14 cellular contexts compared by ENCODE assay signal in the genomic region with DNA sequence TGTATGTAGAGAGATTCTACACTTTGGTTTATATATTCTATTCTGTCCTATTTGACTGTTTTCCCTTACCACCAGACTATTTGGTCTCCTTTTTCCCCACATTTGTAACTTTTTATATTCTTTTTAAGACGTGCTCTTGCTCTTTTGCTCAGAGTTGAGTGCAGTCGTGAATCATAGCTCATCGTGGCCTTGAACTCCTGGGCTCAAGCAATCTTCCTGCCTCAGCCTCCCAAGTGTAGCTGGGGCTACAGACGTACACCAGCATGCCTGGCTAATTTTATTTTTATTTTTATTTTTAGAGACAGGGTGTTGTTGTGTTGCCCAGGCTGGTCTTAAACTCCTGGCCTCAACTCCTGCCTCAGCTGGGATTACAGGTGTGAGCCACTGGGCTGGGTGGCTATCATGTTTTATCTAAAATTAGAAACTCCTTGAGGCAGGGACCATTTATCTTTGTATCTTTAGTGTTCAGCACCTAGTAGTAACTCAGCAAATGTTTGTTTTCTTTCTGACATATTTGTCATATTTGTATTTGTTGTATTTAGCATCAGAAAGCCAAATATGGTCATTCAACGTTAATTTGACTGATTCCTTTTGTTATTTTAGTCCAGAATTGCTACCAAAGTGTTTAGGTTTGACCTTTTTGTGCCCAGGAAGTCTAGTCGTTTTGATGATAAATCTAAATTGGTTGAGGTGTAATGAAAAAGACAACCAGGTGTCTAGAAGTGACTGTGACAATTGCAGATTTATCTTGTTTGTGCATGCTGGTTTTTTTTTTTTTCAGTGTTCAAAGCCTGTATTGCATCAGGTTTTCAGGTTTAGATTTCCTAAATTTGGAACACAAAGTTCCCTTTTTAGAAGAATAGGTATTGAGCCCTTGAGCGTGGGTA. TPM values are rescaled to one million over a fixed set of nuclear protein-coding genes. Genes with fewer than 3 reads are reported as not detected.
DNase-seq lines count a peak whose midpoint lies in the region; ATAC-seq and TF ChIP-seq lines count a peak whose summit lies in the region.
"Had no signal": no experiment of that assay in that cellular context is flagged by ENCODE, and none has a peak within 500 bp of the region (broad histone marks: within the 10 kb centered on the region; RNA-seq: fewer than 3 reads in every experiment).

No MANE protein-coding gene starts in this region.

- H3K4me3 ChIP-seq in endocrine pancreas (ENCODE audit: control insufficient read depth, insufficient read depth, low read length) (peak overlapping the region; percentile 70), gastrocnemius medialis (peak overlapping the region in 3 of 4 donors; percentile 10 to 12 (median 11)), SJCRH30 (no peak overlapping the region)
- H3K4me3 ChIP-seq: lower lobe of right lung, prostate gland had no signal

- H3K9ac ChIP-seq in endocrine pancreas (ENCODE audit: control insufficient read depth, insufficient read depth, low read length) = no peak overlapping the region

- H3K27ac ChIP-seq in gastrocnemius medialis (peak overlapping the region; percentile 86 to 89 (median 86)), SJCRH30 (no peak overlapping the region)
- H3K27ac ChIP-seq: lower lobe of right lung, prostate gland had no signal

- H3K27me3 Mint-ChIP-seq in activated T-cell treated with anti-CD3 and anti-CD28 coated beads, Interleukin-2, amount 50 U/mL, for 72 hours (ENCODE audit: low read depth) = no peaks in the 10 kb centered on the region

- peak in 1 of 2 donors; percentile 21 for TF ChIP-seq POLR2A in gastrocnemius medialis (IDR thresholded peaks at IDR 0.05)

- peaks cover 1 to 2% of the 10 kb centered on the region in 2 donors for H3K9me3 Mint-ChIP-seq in activated T-cell treated with anti-CD3 and anti-CD28 coated beads, Interleukin-2, amount 50 U/mL, for 72 hours

- peak overlapping the region; percentile 87 for H3K27ac Mint-ChIP-seq in activated T-cell treated with anti-CD3 and anti-CD28 coated beads, Interleukin-2, amount 50 U/mL, for 72 hours

- in situ Hi-C loops in gastrocnemius medialis (cut with MboI; ENCODE audit: low sequenced_read_pairs in 4 of 4) = no loop called here

- peak overlapping the region; percentile 35 to 79 for H3K4me3 Mint-ChIP-seq in activated T-cell treated with anti-CD3 and anti-CD28 coated beads, Interleukin-2, amount 50 U/mL, for 72 hours

- no peaks in the 10 kb centered on the region for H3K36me3 ChIP-seq in endocrine pancreas (ENCODE audit: control insufficient read depth, insufficient read depth, low read length)
- H3K36me3 ChIP-seq in gastrocnemius medialis = no peaks in the 10 kb centered on the region
- peaks cover 10% of the 10 kb centered on the region; the same call in 1 of the 2 replicates for H3K36me3 ChIP-seq in SJCRH30
- H3K36me3 ChIP-seq: lower lobe of right lung, prostate gland had no signal

- TF ChIP-seq CTCF in gastrocnemius medialis (IDR thresholded peaks at IDR 0.05 in 4 of 5, conservative IDR thresholded peaks at IDR 0.05 in 1 of 5) = no peak

- no peaks in the 10 kb centered on the region for H3K9me3 ChIP-seq in endocrine pancreas (ENCODE audit: control insufficient read depth, low read length)
- H3K9me3 ChIP-seq in gastrocnemius medialis = no peaks in the 10 kb centered on the region
- H3K9me3 ChIP-seq in SJCRH30 (replicated peaks) = no peaks in the 10 kb centered on the region
- H3K9me3 ChIP-seq: lower lobe of right lung, prostate gland had no signal

- peaks cover 2 to 9% of the 10 kb centered on the region in 2 donors for H3K36me3 Mint-ChIP-seq in activated T-cell treated with anti-CD3 and anti-CD28 coated beads, Interleukin-2, amount 50 U/mL, for 72 hours (ENCODE audit: insufficient read depth in 2 of 2)

- no peak for DNase-seq in activated T-cell treated with anti-CD3 and anti-CD28 coated beads, Interleukin-2, amount 50 U/mL, for 72 hours
- no peak for DNase-seq in activated T-cell treated with anti-CD3 and anti-CD28 coated beads for 4 hours
- peak; percentile 27 for DNase-seq in NCI-H69 (lab: John Stamatoyannopoulos, UW)
- DNase-seq in gastrocnemius medialis = peak; percentile 67 to 82
- DNase-seq in NCI-H345 treated with DMSO at 0.1 percent for 48 hours (lab: John Stamatoyannopoulos, UW; ENCODE audit: unreplicated experiment) = no peak
- no peak for DNase-seq in SJCRH30
- DNase-seq in DMS79 (lab: John Stamatoyannopoulos, UW) = no peak
- DNase-seq: hippocampal formation, lower lobe of right lung, NCI-H1436 treated with DMSO at 0.1 percent for 48 hours, NCI-H748 treated with DMSO at 0.1 percent for 48 hours, Right ventricle myocardium superior had no signal

- H3K4me1 Mint-ChIP-seq in activated T-cell treated with anti-CD3 and anti-CD28 coated beads, Interleukin-2, amount 50 U/mL, for 72 hours (ENCODE audit: low read depth) = peaks cover 55% of the 10 kb centered on the region

- intact Hi-C loops in gastrocnemius medialis (cut with DNase I; ENCODE audit: low total_unique reads) = no loop called here

- H3K27me3 ChIP-seq in endocrine pancreas (ENCODE audit: control insufficient read depth, insufficient read depth, low read length) (no peaks in the 10 kb centered on the region), gastrocnemius medialis (no peaks in the 10 kb centered on the region), SJCRH30 (no peaks in the 10 kb centered on the region)

- ATAC-seq in activated T-cell treated with anti-CD3 and anti-CD28 coated beads, Interleukin-2, amount 50 U/mL, for 72 hours (replicated peaks in 1 of 2) = peak in 1 of 2 donors; percentile 33
- ATAC-seq in gastrocnemius medialis = peak; percentile 87 to 93
- ATAC-seq: lower lobe of right lung had no signal

- peaks cover 8% of the 10 kb centered on the region for H3K4me1 ChIP-seq in endocrine pancreas (ENCODE audit: control insufficient read depth, insufficient read depth, low read length)
- H3K4me1 ChIP-seq in gastrocnemius medialis = peaks cover 63 to 74% of the 10 kb centered on the region in 2 donors
- no peaks in the 10 kb centered on the region for H3K4me1 ChIP-seq in SJCRH30
- H3K4me1 ChIP-seq: prostate gland had no signal

RNA-seq across cellular contexts. Expression of gene ERBIN, which starts 44.3 kb away (rescaled TPM):
- total RNA-seq in activated T-cell treated with anti-CD3 and anti-CD28 coated beads, Interleukin-2, amount 50 U/mL, for 72 hours = 10 to 100 TPM; 63.6 to 64.4 TPM
- total RNA-seq in gastrocnemius medialis = 10 to 100 TPM; 35.1 to 42.0 (median 38.7) TPM
- total RNA-seq in SJCRH30 (2014; rRNA removed; shearing (Covaris generic)) = 70.6 and 71.5 TPM in 2 replicates

Comparison
In these comparisons a context has a peak if more than half of its experiments do, and no peak if none do; other contexts are left out.
1. DNase-seq: peak in NCI-H69 (single experiment) and gastrocnemius medialis (2 of 2); none in activated T-cell treated with anti-CD3 and anti-CD28 coated beads, Interleukin-2, amount 50 U/mL, for 72 hours (0 of 2), activated T-cell treated with anti-CD3 and anti-CD28 coated beads for 4 hours (single experiment), NCI-H345 treated with DMSO at 0.1 percent for 48 hours (single experiment), SJCRH30 (0 of 2) and DMS79 (single experiment).